In the genomic region with DNA sequence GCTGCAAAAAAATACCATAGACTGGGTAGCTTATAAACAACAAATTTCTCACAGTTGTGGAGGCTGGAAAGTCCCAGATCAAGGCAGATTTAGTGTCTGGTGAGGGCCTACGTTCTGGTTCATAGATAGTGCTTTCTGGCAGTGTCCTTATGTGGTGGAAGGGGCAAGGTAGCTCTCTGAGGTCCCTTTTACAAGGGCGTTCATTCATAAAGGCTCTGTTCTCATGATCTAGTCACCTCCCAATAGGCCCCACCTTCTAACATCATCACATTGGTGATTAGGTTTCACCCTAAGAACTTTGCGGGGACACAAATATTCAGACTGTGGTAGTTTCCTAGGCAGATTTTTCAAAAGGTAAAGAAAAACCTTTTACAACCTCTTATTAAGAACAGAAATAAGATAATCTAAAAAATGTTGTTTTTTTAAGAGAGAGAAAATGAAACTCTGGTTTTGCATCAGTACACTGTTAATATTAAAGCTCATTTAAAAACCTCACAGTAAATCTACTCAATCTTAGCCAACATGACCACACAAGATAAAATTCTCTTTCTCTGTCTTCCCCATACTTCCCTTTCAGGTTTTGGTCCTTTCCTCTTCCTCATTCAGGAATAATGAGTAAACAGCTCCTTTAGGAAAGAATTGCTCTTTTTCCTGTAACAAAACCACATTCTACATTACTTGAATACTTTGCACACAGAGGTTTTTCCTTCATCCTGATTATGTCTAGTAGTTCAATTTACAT, we compare ENCODE assay signal across 12 cellular contexts.
A peak's percentile ranks its signal among the peaks of the same experiment; 100 is the strongest.
DNase-seq lines count a peak whose midpoint lies in the region; ATAC-seq and TF ChIP-seq lines count a peak whose summit lies in the region.
"Had no signal": no experiment of that assay in that cellular context is flagged by ENCODE, and none has a peak within 500 bp of the region (broad histone marks: within the 10 kb centered on the region; RNA-seq: fewer than 3 reads in every experiment).

No MANE protein-coding gene starts in this region.

- no peaks in the 10 kb centered on the region for H4K20me1 ChIP-seq in SK-N-SH (ENCODE audit: insufficient read depth)

- H3K27me3 ChIP-seq in SK-N-SH (ENCODE audit: insufficient read depth) = no peaks in the 10 kb centered on the region
- H3K27me3 ChIP-seq: tibial artery had no signal

- H2AFZ ChIP-seq in SK-N-SH (ENCODE audit: low read depth) = no peak overlapping the region

- TF ChIP-seq CTCF in SK-N-SH (IDR thresholded peaks at IDR 0.05) = no peak

- peak; percentile 78 for ATAC-seq in GM18505 (IDR thresholded peaks at IDR 0.05; ENCODE audit: unreplicated experiment)
- peak; percentile 77 for ATAC-seq in GM21529 (IDR thresholded peaks at IDR 0.05; ENCODE audit: unreplicated experiment)
- ATAC-seq in HG03108 (IDR thresholded peaks at IDR 0.05; ENCODE audit: unreplicated experiment) = peak; percentile 86

- CTCF ChIA-PET in SK-N-SH (lab: Yijun Ruan, JAX) = interaction anchor here (0.7 to 1.2 kb wide), 2 partner anchors 11 to 297 kb away, joined by 3 to 5 read pairs; no protein-coding TSS in a partner anchor

- no peak for TF ChIP-seq POLR2A in GM18505 (IDR thresholded peaks at IDR 0.05; ENCODE audit: borderline replicate concordance, extremely low read depth, insufficient read depth, insufficient read length)

- DNase-seq in epithelial cell of prostate (ENCODE audit: low read depth, low spot score) = no peak
- DNase-seq in putamen (ENCODE audit: low spot score) = no peak
- DNase-seq in SK-N-SH = no peak
- no peak for DNase-seq in NCI-H748 (lab: John Stamatoyannopoulos, UW; ENCODE audit: unreplicated experiment)
- no peak for DNase-seq in DMS53 treated with DMSO at 0.1 percent for 48 hours (lab: John Stamatoyannopoulos, UW; ENCODE audit: unreplicated experiment)
- DNase-seq: activated naive CD4-positive, alpha-beta T cell; glutamatergic neuron; NCI-H446 treated with DMSO at 0.1 percent for 48 hours; tibial artery had no signal

- H3K9ac ChIP-seq in SK-N-SH = no peak overlapping the region

- H3K27ac ChIP-seq in epithelial cell of prostate (peak overlapping the region; percentile 55), SK-N-SH (ENCODE audit: low read depth in 2 of 2, low read length in 1 of 2) (no peak overlapping the region)
- H3K27ac ChIP-seq: tibial artery had no signal

- H3K79me2 ChIP-seq in SK-N-SH (ENCODE audit: insufficient read depth) = no peaks in the 10 kb centered on the region

- H3K9me3 ChIP-seq in SK-N-SH = no peaks in the 10 kb centered on the region
- H3K9me3 ChIP-seq: tibial artery had no signal

- H3K4me2 ChIP-seq in SK-N-SH = no peak overlapping the region

- POLR2A ChIA-PET in SK-N-SH (lab: Yijun Ruan, JAX) = no interaction called here

- H3K4me3 ChIP-seq in SK-N-SH (ENCODE audit: low read depth in 2 of 2, low read length in 1 of 2) = no peak overlapping the region
- H3K4me3 ChIP-seq: tibial artery had no signal

- H3F3A ChIP-seq in SK-N-SH (replicated peaks; ENCODE audit: insufficient read depth) = no peaks in the 10 kb centered on the region

- H3K4me1 ChIP-seq in SK-N-SH (ENCODE audit: control insufficient read depth in 1 of 2, insufficient read depth in 2 of 2, low read depth in 1 of 2, low read length in 1 of 2) = no peaks in the 10 kb centered on the region; a peak in 1 of 4 replicates
- H3K4me1 ChIP-seq: tibial artery had no signal

- 38% methylated on average over 3 of the region's 3 CpGs for WGBS in SK-N-SH (ENCODE audit: low lambda C conversion rate)

- no peak for TF ChIP-seq EP300 in SK-N-SH (IDR thresholded peaks at IDR 0.05; ENCODE audit: borderline replicate concordance in 1 of 2, low read depth in 1 of 2, low read length in 1 of 2)

- no peaks in the 10 kb centered on the region for H3K36me3 ChIP-seq in SK-N-SH (replicated peaks in 1 of 2; ENCODE audit: control insufficient read depth in 1 of 2, insufficient read depth in 2 of 2, low read length in 1 of 2)
- H3K36me3 ChIP-seq: tibial artery had no signal

- TF ChIP-seq RAD21 in SK-N-SH (IDR thresholded peaks at IDR 0.05; ENCODE audit: low read length) = no peak

- H3K9me2 ChIP-seq in SK-N-SH = no peaks in the 10 kb centered on the region

TF ChIP-seq in SK-N-SH, 30 proteins besides CTCF, POLR2A, EP300 and RAD21:
- no peak for TF ChIP-seq RCOR1 (IDR thresholded peaks at IDR 0.05; ENCODE audit: low read length)
- no peak for TF ChIP-seq FOSL2 (IDR thresholded peaks at IDR 0.05; ENCODE audit: borderline replicate concordance, low read depth)
- TF ChIP-seq MEF2A (IDR thresholded peaks at IDR 0.05; ENCODE audit: borderline replicate concordance, low read depth) = no peak
- TF ChIP-seq FOXJ3 (CRISPR knock-in tag; IDR thresholded peaks at IDR 0.05) = no peak
- no peak for TF ChIP-seq RXRA (IDR thresholded peaks at IDR 0.05; ENCODE audit: borderline replicate concordance, low read depth)
- TF ChIP-seq TEAD4 (IDR thresholded peaks at IDR 0.05; ENCODE audit: borderline replicate concordance, insufficient read depth) = no peak
- TF ChIP-seq CHD2 (IDR thresholded peaks at IDR 0.05; ENCODE audit: low read length, partially characterized antibody) = no peak
- TF ChIP-seq, protein P1, sequence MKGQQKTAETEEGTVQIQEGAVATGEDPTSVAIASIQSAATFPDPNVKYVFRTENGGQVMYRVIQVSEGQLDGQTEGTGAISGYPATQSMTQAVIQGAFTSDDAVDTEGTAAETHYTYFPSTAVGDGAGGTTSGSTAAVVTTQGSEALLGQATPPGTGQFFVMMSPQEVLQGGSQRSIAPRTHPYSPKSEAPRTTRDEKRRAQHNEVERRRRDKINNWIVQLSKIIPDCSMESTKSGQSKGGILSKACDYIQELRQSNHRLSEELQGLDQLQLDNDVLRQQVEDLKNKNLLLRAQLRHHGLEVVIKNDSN (IDR thresholded peaks at IDR 0.05; ENCODE audit: borderline replicate concordance, low read depth) = no peak
- TF ChIP-seq SIN3A (IDR thresholded peaks at IDR 0.05; ENCODE audit: borderline replicate concordance, low read depth, low read length) = no peak
